ENCODE assay signal across 8 cellular contexts in genomic region chrX:129932137-129932791, GRCh38. TPM values are rescaled to one million over a fixed set of nuclear protein-coding genes. Genes with fewer than 3 reads are reported as not detected.
DNase-seq lines count a peak whose midpoint lies in the region; ATAC-seq, FAIRE-seq and TF ChIP-seq lines count a peak whose summit lies in the region.

No MANE protein-coding gene starts in this region.

- no peaks in the 10 kb centered on the region for H3K9me3 Mint-ChIP-seq in activated CD4-positive, alpha-beta T cell treated with anti-CD3 and anti-CD28 coated beads, Interleukin-2, amount 10 ng/mL, durations not matched to agents 7 days and 5 days

- no peaks in the 10 kb centered on the region for H3K9me3 ChIP-seq in left lung

- TF ChIP-seq POLR2A in GM12891 (IDR thresholded peaks at IDR 0.05; ENCODE audit: low read depth, low read length): no peak

- peak; percentile 66 for DNase-seq in GM12891 (ENCODE audit: insufficient read length, low spot score)
- peak; percentile 54 for DNase-seq in NCI-H446 treated with DMSO at 0.1 percent for 48 hours (lab: John Stamatoyannopoulos, UW)
- peak; percentile 85 for DNase-seq in activated CD4-positive, alpha-beta T cell treated with anti-CD3 and anti-CD28 coated beads, Interleukin-2, amount 10 ng/mL, durations not matched to agents 7 days and 5 days
- DNase-seq in coronary artery (ENCODE audit: low spot score): peak; percentile 93
- peak; percentile 93 to 96 for DNase-seq in left lung
- DNase-seq in stimulated activated CD4-positive, alpha-beta T cell treated with anti-CD3 and anti-CD28 coated beads, Interleukin-2, amount 100 ng/mL, for 24 hours: peak; percentile 71 to 78

- POLR2A ChIA-PET in activated CD4-positive, alpha-beta T cell treated with anti-CD3 and anti-CD28 coated beads, Interleukin-2, amount 10 ng/mL, durations not matched to agents 7 days and 5 days (lab: Charles Lee): interaction anchor here (0.9 kb wide), 1 partner anchor 152 kb away, joined by 4 read pairs; the partner anchor contains the start of gene SASH3

- H3K36me3 Mint-ChIP-seq in activated CD4-positive, alpha-beta T cell treated with anti-CD3 and anti-CD28 coated beads, Interleukin-2, amount 10 ng/mL, durations not matched to agents 7 days and 5 days (ENCODE audit: low read depth): peaks cover 3% of the 10 kb centered on the region

- H3K27me3 ChIP-seq in left lung: no peaks in the 10 kb centered on the region

- intact Hi-C loops in left lung (cut with DNase I): no loop called here

- peaks cover 10% of the 10 kb centered on the region for H3K27me3 Mint-ChIP-seq in activated CD4-positive, alpha-beta T cell treated with anti-CD3 and anti-CD28 coated beads, Interleukin-2, amount 10 ng/mL, durations not matched to agents 7 days and 5 days

- H3K4me3 ChIP-seq in coronary artery (peak overlapping the region; percentile 80), left lung (peak overlapping the region; percentile 36 to 56)

- peaks cover 0 to 7% of the 10 kb centered on the region in 2 donors for H3K36me3 ChIP-seq in left lung

- CTCF ChIA-PET in activated CD4-positive, alpha-beta T cell treated with anti-CD3 and anti-CD28 coated beads, Interleukin-2, amount 10 ng/mL, durations not matched to agents 7 days and 5 days (lab: Charles Lee): interaction anchor here (0.5 kb wide), 1 partner anchor 53 kb away, joined by 3 read pairs; no protein-coding TSS in a partner anchor

- peak overlapping the region; percentile 73 for H3K4me3 Mint-ChIP-seq in activated CD4-positive, alpha-beta T cell treated with anti-CD3 and anti-CD28 coated beads, Interleukin-2, amount 10 ng/mL, durations not matched to agents 7 days and 5 days

- H3K4me1 ChIP-seq in left lung: no peaks in the 10 kb centered on the region

- peak overlapping the region; percentile 78 for H3K27ac Mint-ChIP-seq in activated CD4-positive, alpha-beta T cell treated with anti-CD3 and anti-CD28 coated beads, Interleukin-2, amount 10 ng/mL, durations not matched to agents 7 days and 5 days

- TF ChIP-seq CTCF in coronary artery (IDR thresholded peaks at IDR 0.05) (no peak), left lung (IDR thresholded peaks at IDR 0.05) (no peak)

- ATAC-seq in HG02943 (IDR thresholded peaks at IDR 0.05; ENCODE audit: low read depth, unreplicated experiment) (peak; percentile 32), left lung (peak; percentile 88), GM18873 (IDR thresholded peaks at IDR 0.05; ENCODE audit: low FRiP score, unreplicated experiment) (no peak)

- FAIRE-seq in GM12891 (lab: Jason Lieb, UNC): no peak

- peaks cover 6% of the 10 kb centered on the region for H3K4me1 Mint-ChIP-seq in activated CD4-positive, alpha-beta T cell treated with anti-CD3 and anti-CD28 coated beads, Interleukin-2, amount 10 ng/mL, durations not matched to agents 7 days and 5 days

- H3K27ac ChIP-seq in coronary artery: peak overlapping the region; percentile 76 to 94
- peak overlapping the region; percentile 83 to 88 for H3K27ac ChIP-seq in left lung

TF ChIP-seq in GM12891, 5 proteins besides CTCF, POLR2A, EP300 and RAD21:
- no peak for TF ChIP-seq PAX5 (IDR thresholded peaks at IDR 0.05; ENCODE audit: insufficient read depth, low read length, severe bottlenecking)
- TF ChIP-seq POU2F2 (IDR thresholded peaks at IDR 0.05; ENCODE audit: low read depth, low read length): no peak
- no peak for TF ChIP-seq SPI1 (IDR thresholded peaks at IDR 0.05; ENCODE audit: low read depth, low read length)
- no peak for TF ChIP-seq POLR2AphosphoS5 (IDR thresholded peaks at IDR 0.05; ENCODE audit: low read depth, low read length)
- no peak for TF ChIP-seq TAF1 (IDR thresholded peaks at IDR 0.05; ENCODE audit: low read depth, low read length)

RNA-seq across cellular contexts. Expression of gene UTP14A, which starts 26.3 kb away (rescaled TPM):
- polyA plus RNA-seq in GM12891 (2012; ENCODE audit: low read depth, missing spikeins): 22.1 TPM
- total RNA-seq in activated CD4-positive, alpha-beta T cell treated with anti-CD3 and anti-CD28 coated beads, Interleukin-2, amount 10 ng/mL, durations not matched to agents 7 days and 5 days: 10 to 100 TPM; 26.4 to 28.6 TPM
- total RNA-seq in left lung: 10 to 100 TPM; 12.3 to 16.3 TPM

RNA-seq across cellular contexts. Expression of gene BCORL1, which starts 50.2 kb away (rescaled TPM):
- polyA plus RNA-seq in GM12891 (2012; ENCODE audit: low read depth, missing spikeins): 1.8 TPM
- total RNA-seq in activated CD4-positive, alpha-beta T cell treated with anti-CD3 and anti-CD28 coated beads, Interleukin-2, amount 10 ng/mL, durations not matched to agents 7 days and 5 days: 1 to 10 TPM; 4.0 to 4.5 TPM
- 10 to 100 TPM; 12.1 to 14.3 TPM for total RNA-seq in left lung
